11 cellular contexts compared by ENCODE assay signal in genomic region chr19:47209323-47210179, GRCh38. TPM values are rescaled to one million over a fixed set of nuclear protein-coding genes. Genes with fewer than 3 reads are reported as not detected.
DNase-seq lines count a peak whose midpoint lies in the region; ATAC-seq lines count a peak whose summit lies in the region.
"Had no signal": no experiment of that assay in that cellular context is flagged by ENCODE, and none has a peak within 500 bp of the region (broad histone marks: within the 10 kb centered on the region; RNA-seq: fewer than 3 reads in every experiment).

No MANE protein-coding gene starts in this region.

- H3K27ac Mint-ChIP-seq in activated naive CD4-positive, alpha-beta T cell treated with anti-CD3 and anti-CD28 coated beads for 36 hours: peak overlapping the region; percentile 70
- peak overlapping the region; percentile 52 to 74 for H3K27ac Mint-ChIP-seq in T-cell
- H3K27ac Mint-ChIP-seq in stimulated activated memory B cell treated with anti-CD40 and anti-IgM and Interleukin-4, amounts not matched to agents 10 μg/mL and 1 μg/mL and 100 μg/mL, for 72 hours: peak overlapping the region; percentile 84

- H3K9me3 Mint-ChIP-seq in activated naive CD4-positive, alpha-beta T cell treated with anti-CD3 and anti-CD28 coated beads for 36 hours: no peaks in the 10 kb centered on the region
- H3K9me3 Mint-ChIP-seq in T-cell: no peaks in the 10 kb centered on the region
- no peaks in the 10 kb centered on the region for H3K9me3 Mint-ChIP-seq in stimulated activated memory B cell treated with anti-CD40 and anti-IgM and Interleukin-4, amounts not matched to agents 10 μg/mL and 1 μg/mL and 100 μg/mL, for 72 hours

- H3K4me1 ChIP-seq in effector memory CD4-positive, alpha-beta T cell (ENCODE audit: control insufficient read depth, insufficient read depth, low read length, poor library complexity, severe bottlenecking): no peaks in the 10 kb centered on the region

- H3K27ac ChIP-seq in effector memory CD4-positive, alpha-beta T cell (ENCODE audit: insufficient read depth, low read length, poor library complexity, severe bottlenecking): no peak overlapping the region

- H3K9me3 ChIP-seq in effector memory CD4-positive, alpha-beta T cell (ENCODE audit: control insufficient read depth, low read length): no peaks in the 10 kb centered on the region
- H3K9me3 ChIP-seq: BE2C had no signal

- no peak for ATAC-seq in T-cell (replicated peaks in 1 of 4)
- no peak for ATAC-seq in stimulated activated memory B cell treated with anti-CD40 and anti-IgM and Interleukin-4, amounts not matched to agents 10 μg/mL and 1 μg/mL and 100 μg/mL, for 72 hours

- peaks cover 36% of the 10 kb centered on the region for H3K36me3 Mint-ChIP-seq in activated naive CD4-positive, alpha-beta T cell treated with anti-CD3 and anti-CD28 coated beads for 36 hours (ENCODE audit: low read depth)
- peaks cover 31% of the 10 kb centered on the region for H3K36me3 Mint-ChIP-seq in T-cell
- H3K36me3 Mint-ChIP-seq in stimulated activated memory B cell treated with anti-CD40 and anti-IgM and Interleukin-4, amounts not matched to agents 10 μg/mL and 1 μg/mL and 100 μg/mL, for 72 hours: peaks cover 58% of the 10 kb centered on the region

- no peak overlapping the region for H3K4me3 ChIP-seq in effector memory CD4-positive, alpha-beta T cell (ENCODE audit: insufficient read depth, low read depth, low read length, poor library complexity, severe bottlenecking)

- no peak overlapping the region for H3K4me3 Mint-ChIP-seq in activated naive CD4-positive, alpha-beta T cell treated with anti-CD3 and anti-CD28 coated beads for 36 hours
- no peak overlapping the region for H3K4me3 Mint-ChIP-seq in T-cell
- H3K4me3 Mint-ChIP-seq in stimulated activated memory B cell treated with anti-CD40 and anti-IgM and Interleukin-4, amounts not matched to agents 10 μg/mL and 1 μg/mL and 100 μg/mL, for 72 hours: no peak overlapping the region

- no peaks in the 10 kb centered on the region for H3K27me3 Mint-ChIP-seq in activated naive CD4-positive, alpha-beta T cell treated with anti-CD3 and anti-CD28 coated beads for 36 hours (ENCODE audit: low read depth)
- no peaks in the 10 kb centered on the region for H3K27me3 Mint-ChIP-seq in T-cell
- H3K27me3 Mint-ChIP-seq in stimulated activated memory B cell treated with anti-CD40 and anti-IgM and Interleukin-4, amounts not matched to agents 10 μg/mL and 1 μg/mL and 100 μg/mL, for 72 hours: no peaks in the 10 kb centered on the region

- H3K27me3 ChIP-seq in effector memory CD4-positive, alpha-beta T cell (replicated peaks; ENCODE audit: control insufficient read depth, insufficient read depth, low read length, poor library complexity, severe bottlenecking): no peaks in the 10 kb centered on the region
- H3K27me3 ChIP-seq: BE2C had no signal

- H3K36me3 ChIP-seq in effector memory CD4-positive, alpha-beta T cell (ENCODE audit: control insufficient read depth, insufficient read depth, low read length): peaks cover 39% of the 10 kb centered on the region

- peaks cover 14% of the 10 kb centered on the region for H3K4me1 Mint-ChIP-seq in activated naive CD4-positive, alpha-beta T cell treated with anti-CD3 and anti-CD28 coated beads for 36 hours (ENCODE audit: low read depth)
- peaks cover 11 to 13% (median 11%) of the 10 kb centered on the region in 3 donors for H3K4me1 Mint-ChIP-seq in T-cell
- H3K4me1 Mint-ChIP-seq in stimulated activated memory B cell treated with anti-CD40 and anti-IgM and Interleukin-4, amounts not matched to agents 10 μg/mL and 1 μg/mL and 100 μg/mL, for 72 hours: peaks cover 9% of the 10 kb centered on the region

- intact Hi-C loops in activated naive CD4-positive, alpha-beta T cell treated with anti-CD3 and anti-CD28 coated beads for 36 hours (cut with micrococcal nuclease): loop anchor here (1.0 to 2.0 kb wide), 3 partner anchors 17 to 35 kb away; no protein-coding TSS in a partner anchor

- no peak for DNase-seq in activated naive CD4-positive, alpha-beta T cell treated with anti-CD3 and anti-CD28 coated beads for 36 hours
- no peak for DNase-seq in activated naive CD4-positive, alpha-beta T cell treated with Interleukin-2 at 50 U/mL for 16 hours
- DNase-seq in T-cell: no peak
- DNase-seq in fibroblast of gingiva (ENCODE audit: low read depth): peak; percentile 63
- no peak for DNase-seq in effector memory CD4-positive, alpha-beta T cell
- DNase-seq in stimulated activated CD4-positive, alpha-beta T cell treated with anti-CD3 and anti-CD28 coated beads, Interleukin-2, amount 100 ng/mL, for 24 hours: no peak
- no peak for DNase-seq in activated gamma-delta T cell (lab: John Stamatoyannopoulos, UW)
- DNase-seq: activated effector memory CD4-positive, alpha-beta T cell treated with anti-CD3 and anti-CD28 coated beads, Interleukin-2, amount 50 U/mL, for 16 hours; BE2C; KBM-7 had no signal

- CTCF ChIA-PET in activated naive CD4-positive, alpha-beta T cell treated with anti-CD3 and anti-CD28 coated beads for 36 hours (lab: Charles Lee): interaction anchor here (0.6 to 9.0 kb wide), 17 partner anchors 8 to 197 kb away, joined by 3 to 189 read pairs (median 6); partner anchors contain the start of genes CCDC9 and SAE1
- CTCF ChIA-PET in T-cell (lab: Charles Lee): interaction anchor here (0.6 to 4.6 kb wide), 13 partner anchors 8 to 68 kb away, joined by 3 to 179 read pairs (median 10); no protein-coding TSS in a partner anchor

- POLR2A ChIA-PET in T-cell (lab: Charles Lee): interaction anchor here (0.6 kb wide), 2 partner anchors 10 to 306 kb away, joined by 3 to 4 read pairs; no protein-coding TSS in a partner anchor

RNA-seq across cellular contexts. Expression of gene BBC3, which starts 21.4 kb away (rescaled TPM):
- total RNA-seq in activated naive CD4-positive, alpha-beta T cell treated with anti-CD3 and anti-CD28 coated beads for 36 hours: 10 to 100 TPM; 55.9 to 59.5 TPM
- 10 to 100 TPM; 20.0 to 48.6 (median 39.2) TPM for total RNA-seq in T-cell

RNA-seq across cellular contexts. Expression of gene CCDC9, which starts 46.8 kb away (rescaled TPM):
- total RNA-seq in activated naive CD4-positive, alpha-beta T cell treated with anti-CD3 and anti-CD28 coated beads for 36 hours: 10 to 100 TPM; 43.6 to 47.7 TPM
- total RNA-seq in T-cell: 10 to 100 TPM; 40.4 to 57.2 (median 49.7) TPM
